In genomic region chr13:77518266-77518665, GRCh38 we compare ENCODE assay signal across 9 cellular contexts. TPM values are rescaled to one million over a fixed set of nuclear protein-coding genes. Genes with fewer than 3 reads are reported as not detected.
"Had no signal": no experiment of that assay in that cellular context is flagged by ENCODE, and none has a peak within 500 bp of the region (broad histone marks: within the 10 kb centered on the region; RNA-seq: fewer than 3 reads in every experiment).

No MANE protein-coding gene starts in this region.

- FAIRE-seq: HTR-8/SVneo had no signal

- ATAC-seq: HCT116 had no signal

- H2AFZ ChIP-seq: GM23248 had no signal

- DNase-seq: GM23248, GOT3, H7, HFFc6, IMR-90 had no signal

- H3K9me3 Mint-ChIP-seq: HFFc6 had no signal

- H3K4me3 Mint-ChIP-seq: HFFc6 had no signal

- H3K4me3 ChIP-seq: GM23248, HAP-1 had no signal

- H3K9ac ChIP-seq: GM23248 had no signal

- H3K27ac Mint-ChIP-seq: HFFc6 had no signal

- H3K27ac ChIP-seq: GM23248 had no signal

- H3K9me3 ChIP-seq: HAP-1 had no signal

- H3K36me3 ChIP-seq: HAP-1 had no signal

- H3K4me1 ChIP-seq: HAP-1 had no signal

RNA-seq across cellular contexts. Expression of gene SCEL, which starts 17.2 kb away (rescaled TPM):
- total RNA-seq: GM23248, H4, H7, HFFc6, IMR-90 had no signal
- polyA plus RNA-seq: GM23248, IMR-90 had no signal
